In genomic region chr19:51926784-51927741, GRCh38 we compare ENCODE assay signal across 1 cellular context.
A peak's percentile ranks its signal among the peaks of the same experiment; 100 is the strongest.
TF ChIP-seq lines count a peak whose summit lies in the region.

Gene ZNF613, plus strand, starts transcription at chr19:51927472. Its CDS starts 8,749 bp downstream, at chr19:51936221.

TF ChIP-seq in HepG2, 621 proteins besides CTCF, POLR2A, EP300 and RAD21 (continued from another document and continues in another):
- TF ChIP-seq ZBTB10 (CRISPR knock-in tag; IDR thresholded peaks at IDR 0.05; ENCODE audit: borderline replicate concordance), result no peak
- no peak for TF ChIP-seq ZNF670 (CRISPR knock-in tag; IDR thresholded peaks at IDR 0.05; ENCODE audit: borderline replicate concordance)
- peak; percentile 88 for TF ChIP-seq KMT2B (CRISPR knock-in tag; IDR thresholded peaks at IDR 0.05)
- TF ChIP-seq NR1H2 (CRISPR knock-in tag; IDR thresholded peaks at IDR 0.05; ENCODE audit: borderline replicate concordance, low read depth), result no peak
- no peak for TF ChIP-seq KDM4B (CRISPR knock-in tag; IDR thresholded peaks at IDR 0.05)
- no peak for TF ChIP-seq FOXP1 (IDR thresholded peaks at IDR 0.05)
- no peak for TF ChIP-seq FOXP1 (CRISPR knock-in tag; IDR thresholded peaks at IDR 0.05)
- TF ChIP-seq ZFP90 (CRISPR knock-in tag; IDR thresholded peaks at IDR 0.05; ENCODE audit: borderline replicate concordance), result no peak
- TF ChIP-seq ZFP36L1 (CRISPR knock-in tag; IDR thresholded peaks at IDR 0.05), result 0 out of 2 replicates have a peak, but pooled peaks have one; percentile 50
- TF ChIP-seq ZBTB46 (CRISPR knock-in tag; IDR thresholded peaks at IDR 0.05; ENCODE audit: borderline replicate concordance), result no peak
- TF ChIP-seq ONECUT2 (CRISPR knock-in tag; IDR thresholded peaks at IDR 0.05), result no peak
- peak; percentile 16; the same call in 1 of the 2 replicates for TF ChIP-seq ATF5 (CRISPR knock-in tag; IDR thresholded peaks at IDR 0.05; ENCODE audit: low read depth)
- peak; percentile 87 for TF ChIP-seq ZNF574 (CRISPR knock-in tag; IDR thresholded peaks at IDR 0.05)
- peak; percentile 23 for TF ChIP-seq CBX1 (IDR thresholded peaks at IDR 0.05; ENCODE audit: low read depth)
- peak; percentile 41; the same call in 1 of the 2 replicates for TF ChIP-seq SMAD1 (CRISPR knock-in tag; IDR thresholded peaks at IDR 0.05; ENCODE audit: borderline replicate concordance, low read depth)
- TF ChIP-seq HNRNPLL (IDR thresholded peaks at IDR 0.05; ENCODE audit: low read depth, low read length, poor library complexity, severe bottlenecking), result peak; percentile 36
- TF ChIP-seq ZGPAT (CRISPR knock-in tag; IDR thresholded peaks at IDR 0.05), result peak; percentile 58
- TF ChIP-seq BCLAF1 (IDR thresholded peaks at IDR 0.05), result no peak
- no peak for TF ChIP-seq ZNF597 (CRISPR knock-in tag; IDR thresholded peaks at IDR 0.05)
- no peak for TF ChIP-seq ZNF207 (IDR thresholded peaks at IDR 0.05; ENCODE audit: borderline replicate concordance)
- peak; percentile 53; the same call in 1 of the 2 replicates for TF ChIP-seq HCFC1 (IDR thresholded peaks at IDR 0.05; ENCODE audit: low read depth, low read length)
- no peak for TF ChIP-seq SRF (IDR thresholded peaks at IDR 0.05; ENCODE audit: low read depth, low read length)
- no peak for TF ChIP-seq ZNF20 (CRISPR knock-in tag; IDR thresholded peaks at IDR 0.05)
- TF ChIP-seq ZBTB7A (CRISPR knock-in tag; IDR thresholded peaks at IDR 0.05), result no peak
- no peak; the same call in 1 of the 2 replicates for TF ChIP-seq ZNF224 (CRISPR knock-in tag; IDR thresholded peaks at IDR 0.05)
- no peak for TF ChIP-seq FOXO1 (CRISPR knock-in tag; IDR thresholded peaks at IDR 0.05)
- TF ChIP-seq MAF1 (CRISPR knock-in tag; IDR thresholded peaks at IDR 0.05; ENCODE audit: borderline replicate concordance), result 0 out of 2 replicates have a peak, but pooled peaks have one; percentile 14
- TF ChIP-seq ZNF580 (CRISPR knock-in tag; IDR thresholded peaks at IDR 0.05; ENCODE audit: borderline replicate concordance, low read depth), result no peak
- peak; percentile 88 for TF ChIP-seq NR2C2 (CRISPR knock-in tag; IDR thresholded peaks at IDR 0.05; ENCODE audit: borderline replicate concordance)
- peak; percentile 36; the same call in 1 of the 2 replicates for TF ChIP-seq ZSCAN5A (CRISPR knock-in tag; IDR thresholded peaks at IDR 0.05; ENCODE audit: borderline replicate concordance)
- no peak for TF ChIP-seq ZNF251 (CRISPR knock-in tag; IDR thresholded peaks at IDR 0.05)
- TF ChIP-seq ZMYM4 (CRISPR knock-in tag; IDR thresholded peaks at IDR 0.05), result peak; percentile 88
- no peak for TF ChIP-seq REXO4 (CRISPR knock-in tag; IDR thresholded peaks at IDR 0.05; ENCODE audit: borderline replicate concordance)
- no peak for TF ChIP-seq ZNF282 (IDR thresholded peaks at IDR 0.05; ENCODE audit: partially characterized antibody)
- no peak for TF ChIP-seq KLF9 (CRISPR knock-in tag; IDR thresholded peaks at IDR 0.05; ENCODE audit: low read depth)
- no peak for TF ChIP-seq TOE1 (CRISPR knock-in tag; IDR thresholded peaks at IDR 0.05)
- no peak for TF ChIP-seq SNAPC4 (CRISPR knock-in tag; IDR thresholded peaks at IDR 0.05)
